Comparison of ENCODE assay signal across 12 cellular contexts in the genomic region with DNA sequence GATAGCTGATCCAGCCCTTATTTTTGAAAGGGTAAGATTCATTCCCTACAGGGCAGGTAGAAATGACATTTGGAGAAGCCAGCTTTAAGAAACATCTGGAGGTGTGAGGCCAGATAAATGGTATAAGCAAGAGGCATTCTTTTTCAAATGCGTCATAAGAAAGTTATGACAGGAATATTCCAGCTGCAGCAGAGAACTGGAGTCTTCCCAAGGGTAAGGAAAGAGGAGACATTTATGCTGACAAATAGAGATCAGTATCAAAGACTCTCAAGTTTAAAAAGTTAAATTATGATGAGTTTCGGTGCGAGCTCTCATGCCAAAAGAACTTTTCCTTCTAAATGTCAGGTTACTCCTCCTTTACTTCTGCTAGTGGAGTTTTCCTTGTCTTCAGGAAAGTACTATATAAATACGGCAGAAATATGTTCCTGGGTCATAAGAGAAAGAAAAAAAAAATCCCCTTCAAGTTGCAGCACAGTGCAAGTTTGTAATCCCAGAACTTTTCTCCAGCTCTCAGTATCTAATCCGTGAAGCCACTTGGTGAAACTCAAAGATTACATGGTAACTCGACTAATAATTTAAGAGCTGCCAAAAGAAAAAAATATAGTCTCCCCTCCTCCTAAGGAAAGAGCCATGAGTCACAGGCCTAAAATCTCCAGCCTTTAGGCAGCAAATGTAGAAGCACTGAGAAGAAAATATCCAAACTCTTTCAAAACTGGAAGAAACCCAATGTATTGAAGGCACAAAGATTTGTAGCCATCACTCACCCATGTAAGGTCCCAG.
A peak's percentile ranks its signal among the peaks of the same experiment; 100 is the strongest.
DNase-seq lines count a peak whose midpoint lies in the region; ATAC-seq and FAIRE-seq lines count a peak whose summit lies in the region.
"Had no signal": no experiment of that assay in that cellular context is flagged by ENCODE, and none has a peak within 500 bp of the region (broad histone marks: within the 10 kb centered on the region; RNA-seq: fewer than 3 reads in every experiment).

No MANE protein-coding gene starts in this region.

- ATAC-seq in GM19397 (IDR thresholded peaks at IDR 0.05; ENCODE audit: unreplicated experiment) = no peak
- ATAC-seq: stimulated activated naive CD8-positive, alpha-beta T cell treated with anti-CD3 and anti-CD28 coated beads, Interleukin-15, amount 100 ng/mL, for 72 hours had no signal

- H3K36me3 ChIP-seq in MG63 = no peaks in the 10 kb centered on the region
- no peaks in the 10 kb centered on the region for H3K36me3 ChIP-seq in muscle layer of duodenum (ENCODE audit: control insufficient read depth in 1 of 2, insufficient read depth in 2 of 2, low read length in 2 of 2)

- H3K4me3 ChIP-seq in MG63 = no peak overlapping the region
- H3K4me3 ChIP-seq in muscle layer of duodenum (ENCODE audit: low read depth in 1 of 2, low read length in 2 of 2) = no peak overlapping the region

- DNase-seq in MG63 = peak; percentile 11
- peak; percentile 60 for DNase-seq in dedifferentiated amniotic fluid mesenchymal stem cell (ENCODE audit: extremely low spot score)
- DNase-seq in urothelium cell line (ENCODE audit: low spot score) = peak; percentile 63
- no peak for DNase-seq in T-helper 2 cell
- DNase-seq in effector CD8-positive, alpha-beta T cell (lab: John Stamatoyannopoulos, UW) = no peak
- DNase-seq: activated CD4-positive, alpha-beta T cell treated with anti-CD3 and anti-CD28 coated beads, Interleukin-2, amount 50 U/mL, for 1 hour; activated gamma-delta T cell; stimulated activated CD4-positive, alpha-beta T cell treated with anti-CD3 and anti-CD28 coated beads, Interleukin-4, amount 100 ng/mL, for 24 hours; stimulated activated naive CD8-positive, alpha-beta T cell treated with anti-CD3 and anti-CD28 coated beads, Interleukin-15, amount 100 ng/mL, for 72 hours had no signal

- no peak for FAIRE-seq in urothelium cell line (lab: Jason Lieb, UNC)
- FAIRE-seq: frontal cortex had no signal

- peak overlapping the region; percentile 61 for H3K27ac ChIP-seq in muscle layer of duodenum (ENCODE audit: low read length)

- H3K4me1 ChIP-seq in muscle layer of duodenum (ENCODE audit: control insufficient read depth in 1 of 2, insufficient read depth in 2 of 2, low read length in 2 of 2) = peaks cover 0 to 17% of the 10 kb centered on the region in 2 donors

- H3K9me3 ChIP-seq in MG63 (no peaks in the 10 kb centered on the region; the same call in 1 of the 2 replicates), muscle layer of duodenum (ENCODE audit: control insufficient read depth in 1 of 2, low read length in 2 of 2) (no peaks in the 10 kb centered on the region)

- H3K27me3 ChIP-seq in MG63 (no peaks in the 10 kb centered on the region), muscle layer of duodenum (ENCODE audit: low read depth, low read length) (no peaks in the 10 kb centered on the region)

Comparison
In these comparisons a context has a peak if more than half of its experiments do, and no peak if none do; other contexts are left out.
1. DNase-seq: peak in MG63 (single experiment), dedifferentiated amniotic fluid mesenchymal stem cell (single experiment) and urothelium cell line (single experiment); none in T-helper 2 cell (0 of 5) and effector CD8-positive, alpha-beta T cell (single experiment).